In the genomic region with DNA sequence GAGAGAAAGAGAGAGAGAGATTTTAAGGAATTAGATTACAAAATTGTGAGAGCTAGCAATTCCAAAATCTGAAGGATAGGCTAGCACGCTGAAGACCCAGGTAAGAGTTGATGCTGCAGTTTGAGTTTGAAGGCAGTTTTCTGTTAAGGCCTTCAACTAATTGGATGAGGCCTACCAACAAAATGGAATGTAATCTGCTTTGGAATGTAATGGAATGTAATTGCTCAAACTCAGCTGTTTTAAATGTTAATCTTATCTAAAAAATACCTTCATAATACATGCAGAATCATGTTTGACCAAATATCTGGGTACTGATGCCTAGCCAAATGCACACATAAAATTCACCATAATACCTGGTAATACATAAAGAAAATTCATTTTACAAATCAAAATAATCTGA, we compare ENCODE assay signal across 25 cellular contexts.
A peak's percentile ranks its signal among the peaks of the same experiment; 100 is the strongest.
DNase-seq lines count a peak whose midpoint lies in the region; ATAC-seq and TF ChIP-seq lines count a peak whose summit lies in the region.
"Had no signal": no experiment of that assay in that cellular context is flagged by ENCODE, and none has a peak within 500 bp of the region (broad histone marks: within the 10 kb centered on the region; RNA-seq: fewer than 3 reads in every experiment).

No MANE protein-coding gene starts in this region.

- H2AFZ ChIP-seq in SK-N-SH (ENCODE audit: low read depth) (no peak overlapping the region), neuronal stem cell (ENCODE audit: low read length) (no peak overlapping the region)
- H2AFZ ChIP-seq: GM23338 had no signal

- H3K36me3 ChIP-seq in SK-N-SH (replicated peaks in 1 of 2; ENCODE audit: control insufficient read depth in 1 of 2, insufficient read depth in 2 of 2, low read length in 1 of 2) (no peaks in the 10 kb centered on the region), neuronal stem cell (replicated peaks in 1 of 2; ENCODE audit: control insufficient read depth in 2 of 2, insufficient read depth in 2 of 2, low read length in 2 of 2) (no peaks in the 10 kb centered on the region)
- H3K36me3 ChIP-seq: BLaER1, HAP-1 had no signal

- no peak overlapping the region for H4K91ac ChIP-seq in neuronal stem cell (ENCODE audit: low read depth, low read length, poor library complexity)

- H2BK120ac ChIP-seq in neuronal stem cell (ENCODE audit: low read depth, low read length), result no peak overlapping the region

- no peak overlapping the region for H2BK5ac ChIP-seq in neuronal stem cell (ENCODE audit: low read length)

- no peak overlapping the region for H3K23ac ChIP-seq in neuronal stem cell (ENCODE audit: low read depth, low read length, poor library complexity)

- no peak overlapping the region for H3K14ac ChIP-seq in neuronal stem cell (ENCODE audit: low read length)

- no peaks in the 10 kb centered on the region for H3K79me2 ChIP-seq in SK-N-SH (ENCODE audit: insufficient read depth)

- no peaks in the 10 kb centered on the region for H3K9me3 ChIP-seq in SK-N-SH
- H3K9me3 ChIP-seq in neuronal stem cell (replicated peaks in 1 of 2; ENCODE audit: control insufficient read depth in 2 of 2, insufficient read depth in 1 of 2, low read depth in 1 of 2, low read length in 2 of 2), result no peaks in the 10 kb centered on the region
- H3K9me3 ChIP-seq: BLaER1, HAP-1 had no signal

- H3K4ac ChIP-seq in neuronal stem cell (ENCODE audit: low read length), result no peak overlapping the region

- H3K4me1 ChIP-seq in SK-N-SH (ENCODE audit: control insufficient read depth in 1 of 2, insufficient read depth in 2 of 2, low read depth in 1 of 2, low read length in 1 of 2), result peaks cover 0 to 2% of the 10 kb centered on the region in 2 experiments; a peak in 2 of 4 replicates
- H3K4me1 ChIP-seq in neuronal stem cell (ENCODE audit: control insufficient read depth in 2 of 2, insufficient read depth in 1 of 2, low read depth in 1 of 2, low read length in 2 of 2), result no peaks in the 10 kb centered on the region
- H3K4me1 ChIP-seq: BLaER1, HAP-1 had no signal

- H2BK15ac ChIP-seq in neuronal stem cell (ENCODE audit: low read length), result no peak overlapping the region

- no peaks in the 10 kb centered on the region for H3F3A ChIP-seq in SK-N-SH (replicated peaks; ENCODE audit: insufficient read depth)

- H2AK5ac ChIP-seq in neuronal stem cell (ENCODE audit: low read depth, low read length), result no peak overlapping the region

- H4K8ac ChIP-seq in neuronal stem cell (ENCODE audit: low read depth, low read length), result no peak overlapping the region

- WGBS in SK-N-SH (ENCODE audit: low lambda C conversion rate), result 100% methylated on average over 1 of the region's 1 CpG
- no CpG with 5 or more reads among the region's 1 CpG for WGBS in neuronal stem cell (ENCODE audit: extremely low coverage in 2 of 2, insufficient read length in 2 of 2, insufficient replicate concordance in 1 of 2), 2 donors

- no peak overlapping the region for H3K4me3 ChIP-seq in SK-N-SH (ENCODE audit: low read depth in 2 of 2, low read length in 1 of 2)
- H3K4me3 ChIP-seq in choroid plexus epithelial cell (ENCODE audit: low read depth, low read length), result no peak overlapping the region
- no peak overlapping the region for H3K4me3 ChIP-seq in neuronal stem cell (ENCODE audit: low read length in 2 of 2)
- H3K4me3 ChIP-seq: BLaER1, GM23338, HAP-1, K562, SK-N-MC had no signal

- no peak overlapping the region for H2BK12ac ChIP-seq in neuronal stem cell (ENCODE audit: low read length)

- no peak overlapping the region for H3K9ac ChIP-seq in SK-N-SH
- no peak overlapping the region for H3K9ac ChIP-seq in neuronal stem cell (ENCODE audit: low read depth, low read length, poor library complexity)
- H3K9ac ChIP-seq: BLaER1 had no signal

- no peak for TF ChIP-seq EP300 in SK-N-SH (IDR thresholded peaks at IDR 0.05; ENCODE audit: borderline replicate concordance in 1 of 2, low read depth in 1 of 2, low read length in 1 of 2)

- no peak for TF ChIP-seq RAD21 in SK-N-SH (IDR thresholded peaks at IDR 0.05; ENCODE audit: low read length)

- no peak overlapping the region for H3K27ac ChIP-seq in SK-N-SH (ENCODE audit: low read depth in 2 of 2, low read length in 1 of 2)
- no peak overlapping the region for H3K27ac ChIP-seq in neuronal stem cell (replicated peaks; ENCODE audit: low read length)
- H3K27ac ChIP-seq: BLaER1, SK-N-MC had no signal

- DNase-seq in SK-N-SH, result no peak
- DNase-seq in choroid plexus epithelial cell (ENCODE audit: low read depth), result peak; percentile 36
- peak; percentile 2 for DNase-seq in neuronal stem cell (ENCODE audit: low spot score)
- no peak for DNase-seq in T1000 (lab: John Stamatoyannopoulos, UW)
- DNase-seq in stimulated activated CD4-positive, alpha-beta T cell treated with anti-CD3 and anti-CD28 coated beads, Interleukin-4, amount 100 ng/mL, for 24 hours, result no peak
- DNase-seq in stimulated activated naive CD4-positive, alpha-beta T cell (lab: John Stamatoyannopoulos, UW), result no peak
- DNase-seq: 8988T; CD4-positive, CD25-positive, alpha-beta regulatory T cell; DMS153; Kasumi-1; NCI-H1092 treated with DMSO at 0.1 percent for 48 hours; NCI-H1436; NCI-H187; NCI-H2081 treated with DMSO at 0.1 percent for 48 hours; NCI-H2171; NCI-H345; NCI-H510A treated with DMSO at 0.1 percent for 48 hours; SIG-M5 had no signal

- H3K4me2 ChIP-seq in SK-N-SH (no peak overlapping the region), neuronal stem cell (ENCODE audit: insufficient read depth, low read length, poor library complexity, severe bottlenecking) (no peak overlapping the region)
- H3K4me2 ChIP-seq: BLaER1, GM23338 had no signal

- no peaks in the 10 kb centered on the region for H4K20me1 ChIP-seq in SK-N-SH (ENCODE audit: insufficient read depth)
- H4K20me1 ChIP-seq: BLaER1 had no signal

- POLR2A ChIA-PET in SK-N-SH (lab: Yijun Ruan, JAX), result no interaction called here

- no peak overlapping the region for H3K18ac ChIP-seq in neuronal stem cell (ENCODE audit: low read length)

- no peaks in the 10 kb centered on the region for H3K79me1 ChIP-seq in neuronal stem cell (ENCODE audit: low read depth, low read length)

- CTCF ChIA-PET in SK-N-SH (lab: Yijun Ruan, JAX), result interaction anchor here (0.7 kb wide), 1 partner anchor 525 kb away, joined by 3 read pairs; no protein-coding TSS in a partner anchor

- no peaks in the 10 kb centered on the region for H3K9me2 ChIP-seq in SK-N-SH

- H3K27me3 ChIP-seq in SK-N-SH (ENCODE audit: insufficient read depth), result no peaks in the 10 kb centered on the region
- no peaks in the 10 kb centered on the region for H3K27me3 ChIP-seq in neuronal stem cell (ENCODE audit: control insufficient read depth in 3 of 3, insufficient read depth in 3 of 3, low read depth in 1 of 3, low read length in 3 of 3)
- H3K27me3 ChIP-seq: BLaER1 had no signal

- TF ChIP-seq CTCF in SK-N-SH (IDR thresholded peaks at IDR 0.05) (no peak), choroid plexus epithelial cell (conservative IDR thresholded peaks at IDR 0.05; ENCODE audit: low read depth, low read length) (no peak)

- no peak for ATAC-seq in SK-N-SH treated with all-trans-retinoic acid at 6 μM for 48 hours
- ATAC-seq: GM23338, HepG2, K562 had no signal

TF ChIP-seq in SK-N-SH treated with all-trans-retinoic acid at 6 μM for 48 hours, 23 proteins besides CTCF, POLR2A, EP300 and RAD21 (continues in another document):
- TF ChIP-seq ISL1 (CRISPR knock-in tag; IDR thresholded peaks at IDR 0.05), result peak; percentile 21; the same call in 1 of the 2 replicates
- TF ChIP-seq, protein P1, sequence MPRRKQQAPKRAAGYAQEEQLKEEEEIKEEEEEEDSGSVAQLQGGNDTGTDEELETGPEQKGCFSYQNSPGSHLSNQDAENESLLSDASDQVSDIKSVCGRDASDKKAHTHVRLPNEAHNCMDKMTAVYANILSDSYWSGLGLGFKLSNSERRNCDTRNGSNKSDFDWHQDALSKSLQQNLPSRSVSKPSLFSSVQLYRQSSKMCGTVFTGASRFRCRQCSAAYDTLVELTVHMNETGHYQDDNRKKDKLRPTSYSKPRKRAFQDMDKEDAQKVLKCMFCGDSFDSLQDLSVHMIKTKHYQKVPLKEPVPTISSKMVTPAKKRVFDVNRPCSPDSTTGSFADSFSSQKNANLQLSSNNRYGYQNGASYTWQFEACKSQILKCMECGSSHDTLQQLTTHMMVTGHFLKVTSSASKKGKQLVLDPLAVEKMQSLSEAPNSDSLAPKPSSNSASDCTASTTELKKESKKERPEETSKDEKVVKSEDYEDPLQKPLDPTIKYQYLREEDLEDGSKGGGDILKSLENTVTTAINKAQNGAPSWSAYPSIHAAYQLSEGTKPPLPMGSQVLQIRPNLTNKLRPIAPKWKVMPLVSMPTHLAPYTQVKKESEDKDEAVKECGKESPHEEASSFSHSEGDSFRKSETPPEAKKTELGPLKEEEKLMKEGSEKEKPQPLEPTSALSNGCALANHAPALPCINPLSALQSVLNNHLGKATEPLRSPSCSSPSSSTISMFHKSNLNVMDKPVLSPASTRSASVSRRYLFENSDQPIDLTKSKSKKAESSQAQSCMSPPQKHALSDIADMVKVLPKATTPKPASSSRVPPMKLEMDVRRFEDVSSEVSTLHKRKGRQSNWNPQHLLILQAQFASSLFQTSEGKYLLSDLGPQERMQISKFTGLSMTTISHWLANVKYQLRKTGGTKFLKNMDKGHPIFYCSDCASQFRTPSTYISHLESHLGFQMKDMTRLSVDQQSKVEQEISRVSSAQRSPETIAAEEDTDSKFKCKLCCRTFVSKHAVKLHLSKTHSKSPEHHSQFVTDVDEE (CRISPR knock-in tag; IDR thresholded peaks at IDR 0.05), result no peak

TF ChIP-seq in SK-N-SH, 30 proteins besides CTCF, POLR2A, EP300 and RAD21:
- TF ChIP-seq, protein P2, sequence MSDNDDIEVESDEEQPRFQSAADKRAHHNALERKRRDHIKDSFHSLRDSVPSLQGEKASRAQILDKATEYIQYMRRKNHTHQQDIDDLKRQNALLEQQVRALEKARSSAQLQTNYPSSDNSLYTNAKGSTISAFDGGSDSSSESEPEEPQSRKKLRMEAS (IDR thresholded peaks at IDR 0.05; ENCODE audit: low read depth), result no peak
- TF ChIP-seq FOSL2 (IDR thresholded peaks at IDR 0.05; ENCODE audit: borderline replicate concordance, low read depth), result no peak
- no peak for TF ChIP-seq YY1 (IDR thresholded peaks at IDR 0.05; ENCODE audit: low read depth)
- TF ChIP-seq GATA2 (CRISPR knock-in tag; IDR thresholded peaks at IDR 0.05), result no peak
- TF ChIP-seq TAF1 (IDR thresholded peaks at IDR 0.05; ENCODE audit: borderline replicate concordance, low read depth, low read length), result no peak
- no peak for TF ChIP-seq TEAD4 (IDR thresholded peaks at IDR 0.05; ENCODE audit: borderline replicate concordance, insufficient read depth)
- TF ChIP-seq EZH2phosphoT487 (IDR thresholded peaks at IDR 0.05; ENCODE audit: borderline replicate concordance, low read depth), result no peak
- TF ChIP-seq ELF1 (IDR thresholded peaks at IDR 0.05), result no peak

Comparison
In these comparisons a context has a peak if more than half of its experiments do, and no peak if none do; other contexts are left out.
1. DNase-seq: peak in choroid plexus epithelial cell (single experiment) and neuronal stem cell (single experiment); none in SK-N-SH (single experiment), T1000 (single experiment), stimulated activated CD4-positive, alpha-beta T cell treated with anti-CD3 and anti-CD28 coated beads, Interleukin-4, amount 100 ng/mL, for 24 hours (single experiment) and stimulated activated naive CD4-positive, alpha-beta T cell (0 of 6).